Comparison of ENCODE assay signal across 8 cellular contexts in genomic region chr20:62929051-62929538, GRCh38. TPM values are rescaled to one million over a fixed set of nuclear protein-coding genes. Genes with fewer than 3 reads are reported as not detected.
A peak's percentile ranks its signal among the peaks of the same experiment; 100 is the strongest.
DNase-seq lines count a peak whose midpoint lies in the region; ATAC-seq and TF ChIP-seq lines count a peak whose summit lies in the region.

No MANE protein-coding gene starts in this region.

- H3K36me3 Mint-ChIP-seq in brain = peaks cover 9% of the 10 kb centered on the region

- peaks cover 6% of the 10 kb centered on the region for H3K4me1 ChIP-seq in iPS DF 6.9 (ENCODE audit: control insufficient read depth, insufficient read depth, low read length)
- H3K4me1 ChIP-seq in skeletal muscle satellite cell (ENCODE audit: control insufficient read depth, insufficient read depth, low read length) = peaks cover 21% of the 10 kb centered on the region

- peak; percentile 85 for DNase-seq in GM13976 (ENCODE audit: low spot score)
- DNase-seq in T-helper 22 cell (ENCODE audit: low read depth) = peak; percentile 55
- DNase-seq in iPS DF 6.9 (ENCODE audit: low read depth, low spot score) = no peak
- DNase-seq in DMS 273 (lab: John Stamatoyannopoulos, UW; ENCODE audit: unreplicated experiment) = no peak

- peaks cover 7% of the 10 kb centered on the region for H3K27me3 Mint-ChIP-seq in brain

- in situ Hi-C loops in GM13976 (cut with MboI; ENCODE audit: low sequenced_read_pairs, unreplicated experiment) = no loop called here

- H3K36me3 ChIP-seq in iPS DF 6.9 (ENCODE audit: control insufficient read depth, insufficient read depth, low read length) = 0 out of 2 replicates have a peak, but pooled peaks cover 3% of the 10 kb centered on the region
- H3K36me3 ChIP-seq in skeletal muscle satellite cell (ENCODE audit: insufficient read depth, low read length) = peaks cover 1% of the 10 kb centered on the region

- no peaks in the 10 kb centered on the region for H3K27me3 ChIP-seq in iPS DF 6.9 (ENCODE audit: control insufficient read depth, insufficient read depth, low read length)
- no peaks in the 10 kb centered on the region for H3K27me3 ChIP-seq in skeletal muscle satellite cell (ENCODE audit: control insufficient read depth, insufficient read depth, low read length)

- ATAC-seq in HG02678 (IDR thresholded peaks at IDR 0.05; ENCODE audit: unreplicated experiment) (no peak), HG03280 (IDR thresholded peaks at IDR 0.05; ENCODE audit: unreplicated experiment) (no peak)

- peak overlapping the region; percentile 44 to 94 (median 79) for H3K4me3 Mint-ChIP-seq in brain

- no peaks in the 10 kb centered on the region for H3K9me3 ChIP-seq in iPS DF 6.9 (ENCODE audit: control insufficient read depth, insufficient read depth, low read length)
- no peaks in the 10 kb centered on the region for H3K9me3 ChIP-seq in skeletal muscle satellite cell (replicated peaks; ENCODE audit: low read length)

- WGBS in iPS DF 6.9 (ENCODE audit: insufficient coverage, insufficient read length) = no CpG with 5 or more reads among the region's 44 CpGs

- peak overlapping the region in 4 of 5 experiments; percentile 48 to 85 (median 82) for H3K27ac Mint-ChIP-seq in brain

- peak overlapping the region; percentile 32; the same call in 1 of the 2 replicates for H3K4me3 ChIP-seq in iPS DF 6.9 (ENCODE audit: low read length)
- peak overlapping the region; percentile 39 for H3K4me3 ChIP-seq in skeletal muscle satellite cell (ENCODE audit: low read length)

- peak overlapping the region; percentile 34 for H3K27ac ChIP-seq in iPS DF 6.9 (ENCODE audit: low read length)

- peak overlapping the region; percentile 73 for H3K4me2 ChIP-seq in skeletal muscle satellite cell (ENCODE audit: low read length)

- no peaks in the 10 kb centered on the region for H3K9me3 Mint-ChIP-seq in brain

- H3K9ac ChIP-seq in skeletal muscle satellite cell (ENCODE audit: low read depth, low read length) = peak overlapping the region; percentile 18

- H3K4me1 Mint-ChIP-seq in brain = peaks cover 68% of the 10 kb centered on the region

- TF ChIP-seq CTCF in GM13976 (IDR thresholded peaks at IDR 0.05; ENCODE audit: borderline replicate concordance, control extremely low read depth, extremely low read depth, insufficient read depth, missing control alignments) (no peak), brain (conservative IDR thresholded peaks at IDR 0.05) (no peak)

RNA-seq across cellular contexts. Expression of gene DIDO1, which starts 2.8 kb away (rescaled TPM):
- polyA plus RNA-seq in brain (ENCODE audit: insufficient read depth, low read depth, low replicate concordance) = 47.3 TPM
- total RNA-seq in skeletal muscle satellite cell (2012; rRNA removed) = 26.6 and 31.7 TPM in 2 replicates

RNA-seq across cellular contexts. Expression of gene GID8, which starts 8.9 kb away (rescaled TPM):
- polyA plus RNA-seq in brain (ENCODE audit: insufficient read depth, low read depth, low replicate concordance) = 45.2 TPM
- total RNA-seq in skeletal muscle satellite cell (2012; rRNA removed) = 22.7 and 23.1 TPM in 2 replicates

RNA-seq across cellular contexts. Expression of gene SLC17A9, which starts 23.4 kb away (rescaled TPM):
- polyA plus RNA-seq in brain (ENCODE audit: insufficient read depth, low read depth, low replicate concordance) = 0.20 TPM
- 8.1 and 18.8 TPM in 2 replicates for total RNA-seq in skeletal muscle satellite cell (2012; rRNA removed)

Comparison
In these comparisons a context has a peak if more than half of its experiments do, and no peak if none do; other contexts are left out.
1. DNase-seq: peak in GM13976 (single experiment) and T-helper 22 cell (single experiment); none in iPS DF 6.9 (single experiment) and DMS 273 (single experiment).